In genomic region chr19:39319098-39319891, GRCh38 we compare ENCODE assay signal across 1 cellular context.
TF ChIP-seq lines count a peak whose summit lies in the region.

No MANE protein-coding gene starts in this region.

TF ChIP-seq in K562, 482 proteins besides CTCF, POLR2A, EP300 and RAD21:
- TF ChIP-seq NR2C1 (IDR thresholded peaks at IDR 0.05) (peak; percentile 68), NR2C1 (tag; IDR thresholded peaks at IDR 0.05) (no peak), HNRNPK (IDR thresholded peaks at IDR 0.05; ENCODE audit: low read depth, low read length, poor library complexity, severe bottlenecking) (no peak), NUFIP1 (IDR thresholded peaks at IDR 0.05; ENCODE audit: partially characterized antibody) (peak; percentile 36), GATAD2B (IDR thresholded peaks at IDR 0.05; ENCODE audit: borderline replicate concordance) (no peak), KDM1A (IDR thresholded peaks at IDR 0.05) (0 out of 4 replicates have a peak, but pooled peaks of 1 of the 2 experiments have one; percentile 8), REST (CRISPR knock-in tag; IDR thresholded peaks at IDR 0.05; ENCODE audit: low read depth) (no peak), NR3C1 (CRISPR knock-in tag; IDR thresholded peaks at IDR 0.05) (no peak), HLTF (IDR thresholded peaks at IDR 0.05) (0 out of 2 replicates have a peak, but pooled peaks have one; percentile 38), ZNF407 (IDR thresholded peaks at IDR 0.05; ENCODE audit: low read depth) (0 out of 2 replicates have a peak, but pooled peaks have one; percentile 10), SNIP1 (IDR thresholded peaks at IDR 0.05; ENCODE audit: low read depth) (peak; percentile 8; the same call in 1 of the 2 replicates)
